15 cellular contexts compared by ENCODE assay signal in the genomic region with DNA sequence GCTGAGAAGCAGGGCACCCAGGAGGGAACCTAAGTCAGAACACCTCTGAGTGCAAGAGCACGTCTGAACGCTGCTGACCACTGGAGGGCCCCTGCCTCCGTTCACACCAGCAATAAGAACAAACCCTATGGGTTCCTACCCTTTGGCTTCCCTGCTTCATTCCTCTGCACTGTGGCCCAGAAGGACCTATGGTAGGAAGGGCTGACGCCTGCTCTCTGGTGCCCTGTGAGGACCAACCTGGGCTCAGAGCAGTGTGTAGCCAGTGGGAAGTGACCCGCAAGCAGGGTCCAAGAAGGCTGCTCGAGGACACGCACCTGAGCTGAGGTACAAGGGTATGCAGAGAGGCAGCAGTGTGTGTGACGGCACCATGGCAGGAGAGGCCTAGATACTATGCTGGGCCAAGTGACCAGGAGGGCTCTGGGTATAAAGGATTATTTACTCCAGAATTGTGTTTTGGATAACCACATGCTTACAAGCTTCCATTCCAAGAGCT.
"Had no signal": no experiment of that assay in that cellular context is flagged by ENCODE, and none has a peak within 500 bp of the region (broad histone marks: within the 10 kb centered on the region; RNA-seq: fewer than 3 reads in every experiment).

No MANE protein-coding gene starts in this region.

- H3K36me3 ChIP-seq: uterus had no signal

- H3K9me3 ChIP-seq: gastroesophageal sphincter, testis, uterus had no signal

- H3K27ac ChIP-seq: epithelial cell of prostate, gastroesophageal sphincter, testis, uterus, VCaP had no signal

- H3K27me3 ChIP-seq: gastroesophageal sphincter, testis, uterus had no signal

- ATAC-seq: gastroesophageal sphincter, left ventricle myocardium superior had no signal

- H3K9me3 Mint-ChIP-seq: activated T-helper 1 cell treated with anti-CD3 and anti-CD28 coated beads, Interleukin-12 subunit alpha, Interleukin-12 subunit beta, Interleukin-2, Interleukin-4 antibody, amounts not matched to agents 30 ng/mL and 10 ng/mL and 1 ng/mL, durations not matched to agents 14 hours and 24 hours and 36 hours had no signal

- H3K4me3 ChIP-seq: gastroesophageal sphincter, testis, uterus had no signal

- H3K4me1 ChIP-seq: gastroesophageal sphincter, testis, uterus had no signal

- H3K4me3 Mint-ChIP-seq: activated T-helper 1 cell treated with anti-CD3 and anti-CD28 coated beads, Interleukin-12 subunit alpha, Interleukin-12 subunit beta, Interleukin-2, Interleukin-4 antibody, amounts not matched to agents 30 ng/mL and 10 ng/mL and 1 ng/mL, durations not matched to agents 14 hours and 24 hours and 36 hours had no signal

- H3K27ac Mint-ChIP-seq: activated T-helper 1 cell treated with anti-CD3 and anti-CD28 coated beads, Interleukin-12 subunit alpha, Interleukin-12 subunit beta, Interleukin-2, Interleukin-4 antibody, amounts not matched to agents 30 ng/mL and 10 ng/mL and 1 ng/mL, durations not matched to agents 14 hours and 24 hours and 36 hours had no signal

- DNase-seq: activated CD4-positive, alpha-beta T cell treated with anti-CD3 and anti-CD28 coated beads for 48 hours; activated naive CD4-positive, alpha-beta T cell treated with Interleukin-2 at 50 U/mL for 16 hours; caudate nucleus; cortex of kidney; effector CD8-positive, alpha-beta T cell; left ventricle myocardium superior; posterior cingulate gyrus; small intestine; stimulated activated naive CD4-positive, alpha-beta T cell treated with Interleukin-2 at 50 U/mL for 16 hours; testis; uterus had no signal
